In genomic region chr2:70248810-70249438, GRCh38 we compare ENCODE assay signal across 8 cellular contexts. TPM values are rescaled to one million over a fixed set of nuclear protein-coding genes. Genes with fewer than 3 reads are reported as not detected.
A peak's percentile ranks its signal among the peaks of the same experiment; 100 is the strongest.
DNase-seq lines count a peak whose midpoint lies in the region; ATAC-seq and TF ChIP-seq lines count a peak whose summit lies in the region.

No MANE protein-coding gene starts in this region.

- peak overlapping the region; percentile 95 for H3K27ac ChIP-seq in iPS-18a (ENCODE audit: low read length)

- TF ChIP-seq CTCF in HFFc6 (IDR thresholded peaks at IDR 0.05) = no peak

- H3K4me3 Mint-ChIP-seq in HFFc6 = peak overlapping the region; percentile 98
- H3K4me3 Mint-ChIP-seq in T-helper 17 cell = peak overlapping the region; percentile 98

- H3K4me1 ChIP-seq in iPS-18a (ENCODE audit: control insufficient read depth, low read depth, low read length) (peaks cover 3% of the 10 kb centered on the region), skeletal muscle satellite cell (ENCODE audit: control insufficient read depth, insufficient read depth, low read length) (peaks cover 9% of the 10 kb centered on the region)

- peak overlapping the region; percentile 82 for H3K4me3 ChIP-seq in iPS-18a (ENCODE audit: low read length)
- H3K4me3 ChIP-seq in skeletal muscle satellite cell (ENCODE audit: low read length) = peak overlapping the region; percentile 88

- peak; percentile 68 for ATAC-seq in T-helper 17 cell

- H3K4me1 Mint-ChIP-seq in HFFc6 (ENCODE audit: low read depth) = peaks cover 14% of the 10 kb centered on the region
- H3K4me1 Mint-ChIP-seq in T-helper 17 cell = peaks cover 28% of the 10 kb centered on the region

- peak overlapping the region; percentile 99 for H3K9ac ChIP-seq in iPS-18a (ENCODE audit: low read length)
- peak overlapping the region; percentile 96 for H3K9ac ChIP-seq in skeletal muscle satellite cell (ENCODE audit: low read depth, low read length)

- H3K27me3 Mint-ChIP-seq in HFFc6 (ENCODE audit: insufficient read depth) (peaks cover 9% of the 10 kb centered on the region), T-helper 17 cell (peaks cover 4% of the 10 kb centered on the region)

- DNase-seq in EL = peak; percentile 84
- no peak for DNase-seq in HFFc6
- peak; percentile 95 for DNase-seq in NCI-H1092 treated with DMSO at 0.1 percent for 48 hours (lab: John Stamatoyannopoulos, UW)
- peak; percentile 63 to 83 (median 75) for DNase-seq in T-helper 17 cell
- DNase-seq in anterior cingulate cortex (lab: John Stamatoyannopoulos, UW) = peak in 57 of 58 donors; percentile 27 to 97 (median 89)
- no peak for DNase-seq in germinal center (ENCODE audit: low spot score)

- no peaks in the 10 kb centered on the region for H3K27me3 ChIP-seq in iPS-18a (ENCODE audit: control insufficient read depth, insufficient read depth, low read length)
- no peaks in the 10 kb centered on the region for H3K27me3 ChIP-seq in skeletal muscle satellite cell (ENCODE audit: control insufficient read depth, insufficient read depth, low read length)

- peak overlapping the region; percentile 85 for H3K4me2 ChIP-seq in skeletal muscle satellite cell (ENCODE audit: low read length)

- peaks cover 10% of the 10 kb centered on the region for H3K36me3 Mint-ChIP-seq in HFFc6 (ENCODE audit: low read depth)
- H3K36me3 Mint-ChIP-seq in T-helper 17 cell (ENCODE audit: low read depth) = peaks cover 10% of the 10 kb centered on the region

- H3K9me3 Mint-ChIP-seq in HFFc6 = 0 out of 2 replicates have a peak, but pooled peaks cover 4% of the 10 kb centered on the region

- peaks cover 4% of the 10 kb centered on the region for H3K36me3 ChIP-seq in iPS-18a (ENCODE audit: control insufficient read depth, low read depth, low read length)
- H3K36me3 ChIP-seq in skeletal muscle satellite cell (ENCODE audit: insufficient read depth, low read length) = no peaks in the 10 kb centered on the region

- H3K27ac Mint-ChIP-seq in HFFc6 = peak overlapping the region; percentile 100
- peak overlapping the region; percentile 100 for H3K27ac Mint-ChIP-seq in T-helper 17 cell

- H3K9me3 ChIP-seq in T-helper 17 cell (ENCODE audit: control insufficient read depth, low read length, poor library complexity, severe bottlenecking) (no peaks in the 10 kb centered on the region), iPS-18a (ENCODE audit: control insufficient read depth, low read depth, low read length) (no peaks in the 10 kb centered on the region), skeletal muscle satellite cell (replicated peaks; ENCODE audit: low read length) (no peaks in the 10 kb centered on the region)

RNA-seq across cellular contexts. Expression of gene TIA1, which starts 0.5 kb away (rescaled TPM):
- 10 to 100 TPM; 50.3 to 58.1 (median 55.3) TPM for total RNA-seq in HFFc6 (2021; fragmentation: NEBNext Ultra II Directional; extraction: Animal tissue kit (Norgen Biotek cat#: 25700))
- 10 to 100 TPM; 68.1 to 78.2 TPM for total RNA-seq in T-helper 17 cell
- total RNA-seq in skeletal muscle satellite cell (2012; rRNA removed) = 40.4 and 53.5 TPM in 2 replicates

RNA-seq across cellular contexts. Expression of gene PCYOX1, which starts 9.0 kb away (rescaled TPM):
- 10 to 100 TPM; 75.5 to 95.2 (median 85.2) TPM for total RNA-seq in HFFc6 (2021; fragmentation: NEBNext Ultra II Directional; extraction: Animal tissue kit (Norgen Biotek cat#: 25700))
- total RNA-seq in T-helper 17 cell = 1 to 10 TPM; 8.0 to 9.3 TPM
- total RNA-seq in skeletal muscle satellite cell (2012; rRNA removed) = 32.2 and 36.3 TPM in 2 replicates

RNA-seq across cellular contexts. Expression of gene SNRPG, which starts 44.6 kb away (rescaled TPM):
- total RNA-seq in HFFc6 (2021; fragmentation: NEBNext Ultra II Directional; extraction: Animal tissue kit (Norgen Biotek cat#: 25700)) = 100 to 1,000 TPM; 183 to 246 (median 226) TPM
- total RNA-seq in T-helper 17 cell = 10 to 100 TPM; 78.4 to 90.1 TPM
- total RNA-seq in skeletal muscle satellite cell (2012; rRNA removed) = 274 and 276 TPM in 2 replicates

RNA-seq across cellular contexts. Expression of gene FAM136A, which starts 52.9 kb away (rescaled TPM):
- total RNA-seq in HFFc6 (2021; fragmentation: NEBNext Ultra II Directional; extraction: Animal tissue kit (Norgen Biotek cat#: 25700)) = 10 to 100 TPM; 28.2 to 37.0 (median 32.5) TPM
- 10 to 100 TPM; 15.5 to 30.6 TPM for total RNA-seq in T-helper 17 cell
- 34.2 and 34.5 TPM in 2 replicates for total RNA-seq in skeletal muscle satellite cell (2012; rRNA removed)

RNA-seq across cellular contexts. Expression of gene C2orf42, which starts 58.1 kb away (rescaled TPM):
- total RNA-seq in HFFc6 (2021; fragmentation: NEBNext Ultra II Directional; extraction: Animal tissue kit (Norgen Biotek cat#: 25700)) = 10 to 100 TPM; 10.0 to 17.8 (median 14.7) TPM
- total RNA-seq in T-helper 17 cell = 10 to 100 TPM; 13.7 to 18.1 TPM
- 12.7 and 15.7 TPM in 2 replicates for total RNA-seq in skeletal muscle satellite cell (2012; rRNA removed)

Comparison
In these comparisons a context has a peak if more than half of its experiments do, and no peak if none do; other contexts are left out.
1. DNase-seq: peak in EL (single experiment), NCI-H1092 treated with DMSO at 0.1 percent for 48 hours (single experiment), T-helper 17 cell (3 of 3) and anterior cingulate cortex (57 of 58); none in HFFc6 (single experiment) and germinal center (single experiment).
2. RNA of gene PCYOX1, which starts 9.0 kb away (total RNA-seq): 75.5 to 95.2 TPM in HFFc6; 8.0 to 9.3 TPM in T-helper 17 cell; every median in the first group is over 4 times any median in the second.